ENCODE assay signal across 8 cellular contexts in the genomic region with DNA sequence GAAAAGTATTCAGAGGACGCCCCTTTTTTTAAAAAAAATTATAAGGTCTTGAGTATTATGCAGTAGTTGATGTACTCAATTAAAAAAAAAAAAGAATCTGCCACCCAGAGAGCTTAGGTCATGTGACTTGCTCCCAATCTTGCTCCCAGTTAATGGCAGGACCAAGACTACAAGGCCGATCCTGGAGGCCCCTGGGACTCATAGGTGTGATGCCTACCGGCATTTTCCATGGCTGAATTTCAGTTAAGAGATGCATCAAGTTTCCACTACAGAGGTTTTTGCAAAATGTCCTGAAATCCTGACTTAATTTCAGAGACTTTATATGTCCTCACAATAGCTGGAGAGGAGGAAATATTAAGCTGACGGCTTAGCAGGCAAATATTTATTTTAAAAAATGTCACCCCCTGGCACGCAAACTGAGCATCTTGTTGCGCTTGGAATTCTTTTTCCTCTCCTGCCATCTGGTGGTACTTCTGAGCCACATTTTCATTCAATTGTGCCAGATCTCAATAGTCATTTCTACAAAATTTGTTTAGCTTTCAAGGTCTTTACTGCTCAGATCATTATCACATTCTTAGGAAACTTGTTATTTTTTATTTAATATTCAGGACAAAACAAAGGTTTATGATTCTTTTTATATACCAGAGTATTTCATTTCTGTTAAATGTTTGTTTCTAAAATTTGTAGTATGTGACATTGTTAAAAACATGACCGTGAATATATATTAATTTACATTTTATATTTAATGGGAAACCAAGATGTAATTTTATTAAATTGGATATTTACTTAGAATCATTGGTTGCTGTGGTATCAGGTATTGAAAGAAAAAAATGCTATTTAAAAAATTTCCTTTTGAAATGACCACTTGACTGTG.
DNase-seq lines count a peak whose midpoint lies in the region; ATAC-seq and TF ChIP-seq lines count a peak whose summit lies in the region.

No MANE protein-coding gene starts in this region.

- H3K4me3 Mint-ChIP-seq in stimulated activated naive B cell treated with anti-CD40 and anti-IgM and Interleukin-4, amounts not matched to agents 10 μg/mL and 1 μg/mL and 100 μg/mL, for 72 hours, result no peak overlapping the region

- no peak overlapping the region for H3K27ac ChIP-seq in HCT116 (ENCODE audit: low read depth, low read length)

- no peaks in the 10 kb centered on the region for H3K9me2 ChIP-seq in HCT116 (ENCODE audit: insufficient read depth)

- H3K9ac ChIP-seq in HCT116 (ENCODE audit: low read length), result no peak overlapping the region

- TF ChIP-seq RAD21 in HCT116 (IDR thresholded peaks at IDR 0.05; ENCODE audit: low read depth), result peak; percentile 84

- H3K36me3 Mint-ChIP-seq in stimulated activated naive B cell treated with anti-CD40 and anti-IgM and Interleukin-4, amounts not matched to agents 10 μg/mL and 1 μg/mL and 100 μg/mL, for 72 hours, result no peaks in the 10 kb centered on the region

- no peak for TF ChIP-seq POLR2A in HCT116 (IDR thresholded peaks at IDR 0.05; ENCODE audit: borderline replicate concordance, extremely low read depth, insufficient read depth, insufficient read length)

- H3K4me2 ChIP-seq in HCT116 (ENCODE audit: low read length), result no peak overlapping the region

- no peaks in the 10 kb centered on the region for H3K79me2 ChIP-seq in HCT116 (ENCODE audit: insufficient read depth, low read length)

- TF ChIP-seq CTCF in HCT116 (IDR thresholded peaks at IDR 0.05 in 2 of 3, conservative IDR thresholded peaks at IDR 0.05 in 1 of 3; ENCODE audit: borderline replicate concordance in 1 of 3, insufficient read depth in 1 of 3, low read depth in 2 of 3, low read length in 2 of 3), result peak; percentile 50 to 65 (median 60)

- H3K27ac Mint-ChIP-seq in stimulated activated naive B cell treated with anti-CD40 and anti-IgM and Interleukin-4, amounts not matched to agents 10 μg/mL and 1 μg/mL and 100 μg/mL, for 72 hours, result no peak overlapping the region

- no peaks in the 10 kb centered on the region for H3K4me1 ChIP-seq in HCT116 (ENCODE audit: control insufficient read depth in 1 of 2, insufficient read depth in 2 of 2, low read length in 2 of 2)

- H3K9me3 Mint-ChIP-seq in stimulated activated naive B cell treated with anti-CD40 and anti-IgM and Interleukin-4, amounts not matched to agents 10 μg/mL and 1 μg/mL and 100 μg/mL, for 72 hours, result peaks cover 0 to 2% of the 10 kb centered on the region in 2 donors

- peak; percentile 60 for DNase-seq in AG20443 (ENCODE audit: low spot score)
- peak; percentile 28 for DNase-seq in HCT116 (ENCODE audit: low read depth, low spot score)
- peak; percentile 12 for DNase-seq in RPMI8226
- peak; percentile 87 for DNase-seq in fibroblast of peridontal ligament (ENCODE audit: extremely low read depth)
- peak; percentile 40 for DNase-seq in retina
- no peak for DNase-seq in H7
- no peak for DNase-seq in stimulated activated naive B cell treated with anti-CD40 and anti-IgM and Interleukin-4, amounts not matched to agents 10 μg/mL and 1 μg/mL and 100 μg/mL, for 72 hours
- no peak for DNase-seq in T-helper 1 cell

- H3K9me3 ChIP-seq in HCT116 (ENCODE audit: control insufficient read depth in 1 of 2, insufficient read depth in 1 of 2, low read depth in 1 of 2, low read length in 2 of 2), result no peaks in the 10 kb centered on the region

- BruUV-seq in HCT116 (replicated peaks; lab: Mats Ljungman, UMichigan), result no TSS peak

- H2AFZ ChIP-seq in HCT116 (ENCODE audit: low read depth, low read length, poor library complexity, severe bottlenecking), result peak overlapping the region; percentile 89

- H3K27me3 Mint-ChIP-seq in stimulated activated naive B cell treated with anti-CD40 and anti-IgM and Interleukin-4, amounts not matched to agents 10 μg/mL and 1 μg/mL and 100 μg/mL, for 72 hours, result peaks cover 5 to 7% of the 10 kb centered on the region in 2 donors

- no peaks in the 10 kb centered on the region; the same call in 1 of the 2 replicates for H3K27me3 ChIP-seq in HCT116 (ENCODE audit: insufficient read depth, low read length)
- no peaks in the 10 kb centered on the region for H3K27me3 ChIP-seq in H7 (ENCODE audit: control insufficient read depth, insufficient read depth, low read length)

- peaks cover 3 to 9% of the 10 kb centered on the region in 2 donors for H3K4me1 Mint-ChIP-seq in stimulated activated naive B cell treated with anti-CD40 and anti-IgM and Interleukin-4, amounts not matched to agents 10 μg/mL and 1 μg/mL and 100 μg/mL, for 72 hours

- RAD21 ChIA-PET in HCT116 (lab: Charles Lee; ENCODE audit: low non-redundant PET in 1 of 2, low total read pairs in 2 of 2, uncharacterized antibody in 2 of 2, unreplicated experiment in 2 of 2), result no interaction called here

- POLR2A ChIA-PET in HCT116 (lab: Charles Lee), result no interaction called here

- ATAC-seq in HCT116, result peak; percentile 49
- no peak for ATAC-seq in stimulated activated naive B cell treated with anti-CD40 and anti-IgM and Interleukin-4, amounts not matched to agents 10 μg/mL and 1 μg/mL and 100 μg/mL, for 72 hours (replicated peaks)

- no peaks in the 10 kb centered on the region for H4K20me1 ChIP-seq in HCT116 (ENCODE audit: insufficient read depth)

- no peaks in the 10 kb centered on the region for H3K36me3 ChIP-seq in HCT116 (ENCODE audit: control insufficient read depth in 1 of 2, insufficient read depth in 2 of 2, low read length in 2 of 2)
- H3K36me3 ChIP-seq in H7 (replicated peaks; ENCODE audit: control insufficient read depth, insufficient read depth, low read length), result no peaks in the 10 kb centered on the region

- CTCF ChIA-PET in HCT116 (lab: Charles Lee), result interaction anchor here (0.7 to 1.7 kb wide), 6 partner anchors 10 to 498 kb away, joined by 3 to 10 read pairs (median 4); no protein-coding TSS in a partner anchor

- H3K4me3 ChIP-seq in HCT116 (replicated peaks in 1 of 2; ENCODE audit: low read depth in 1 of 2, low read length in 2 of 2) (no peak overlapping the region), H7 (ENCODE audit: insufficient read depth, low read depth, low read length) (no peak overlapping the region)

- intact Hi-C loops in HCT116 (cut with micrococcal nuclease), result loop anchor here (1.0 to 5.0 kb wide), 2 partner anchors 684 to 796 kb away; no protein-coding TSS in a partner anchor

TF ChIP-seq in HCT116, 20 proteins besides CTCF, POLR2A, EP300 and RAD21:
- TF ChIP-seq POLR2AphosphoS5 (IDR thresholded peaks at IDR 0.05; ENCODE audit: low read depth, low read length) (no peak), EZH2 (IDR thresholded peaks at IDR 0.05) (no peak)

Comparison
In these comparisons a context has a peak if more than half of its experiments do, and no peak if none do; other contexts are left out.
1. DNase-seq: peak in AG20443 (single experiment), HCT116 (single experiment), RPMI8226 (single experiment), fibroblast of peridontal ligament (single experiment) and retina (single experiment); none in H7 (single experiment), stimulated activated naive B cell treated with anti-CD40 and anti-IgM and Interleukin-4, amounts not matched to agents 10 μg/mL and 1 μg/mL and 100 μg/mL, for 72 hours (single experiment) and T-helper 1 cell (0 of 5).